In genomic region chr10:29628912-29629526, GRCh38 we compare ENCODE assay signal across 23 cellular contexts. TPM values are rescaled to one million over a fixed set of nuclear protein-coding genes. Genes with fewer than 3 reads are reported as not detected.
DNase-seq lines count a peak whose midpoint lies in the region; ATAC-seq and TF ChIP-seq lines count a peak whose summit lies in the region.
"Had no signal": no experiment of that assay in that cellular context is flagged by ENCODE, and none has a peak within 500 bp of the region (broad histone marks: within the 10 kb centered on the region; RNA-seq: fewer than 3 reads in every experiment).

No MANE protein-coding gene starts in this region.

- no peak overlapping the region for H2BK120ac ChIP-seq in mesenchymal stem cell (ENCODE audit: low read depth, low read length)

- H2BK12ac ChIP-seq in mesenchymal stem cell (ENCODE audit: low read length in 2 of 2), result no peak overlapping the region

- H3K4me2 ChIP-seq in mesenchymal stem cell (ENCODE audit: low read length, poor library complexity, severe bottlenecking), result no peak overlapping the region
- H3K4me2 ChIP-seq: GM23338 had no signal

- H3K4me3 Mint-ChIP-seq in Calu3 (ENCODE audit: low read depth, unreplicated experiment), result peak overlapping the region; percentile 6
- no peak overlapping the region for H3K4me3 Mint-ChIP-seq in T-helper 17 cell
- no peak overlapping the region for H3K4me3 Mint-ChIP-seq in effector memory CD8-positive, alpha-beta T cell
- H3K4me3 Mint-ChIP-seq: GM23338; stimulated activated naive CD8-positive, alpha-beta T cell treated with anti-CD3 and anti-CD28 coated beads, Interleukin-15, Interleukin-2, amounts not matched to agents 100 ng/mL and 50 ng/mL, for 24 hours had no signal

- peaks cover 4 to 20% of the 10 kb centered on the region in 2 experiments for H3K36me3 ChIP-seq in mesenchymal stem cell (ENCODE audit: control insufficient read depth in 1 of 2, insufficient read depth in 2 of 2, low read depth in 1 of 2, low read length in 2 of 2)
- peaks cover 0 to 3% of the 10 kb centered on the region in 2 donors for H3K36me3 ChIP-seq in stomach smooth muscle (ENCODE audit: control insufficient read depth in 2 of 2, insufficient read depth in 2 of 2, low read length in 2 of 2)
- H3K36me3 ChIP-seq: adrenal gland, left lung, ovary had no signal

- no peak overlapping the region for H3K9ac ChIP-seq in mesenchymal stem cell (ENCODE audit: low read length)
- peak overlapping the region; percentile 7 to 43 for H3K9ac ChIP-seq in stomach smooth muscle (ENCODE audit: low read length in 2 of 2)

- intact Hi-C loops in Calu3 (cut with micrococcal nuclease; ENCODE audit: unreplicated experiment), result no loop called here

- H3K18ac ChIP-seq in mesenchymal stem cell (ENCODE audit: low read depth in 1 of 2, low read length in 2 of 2), result peak overlapping the region in 1 of 2 experiments; percentile 44

- H3K9me3 Mint-ChIP-seq in Calu3 (ENCODE audit: low read depth, unreplicated experiment), result peaks cover 2% of the 10 kb centered on the region
- H3K9me3 Mint-ChIP-seq in effector memory CD8-positive, alpha-beta T cell, result no peaks in the 10 kb centered on the region
- H3K9me3 Mint-ChIP-seq: GM23338; stimulated activated naive CD8-positive, alpha-beta T cell treated with anti-CD3 and anti-CD28 coated beads, Interleukin-15, Interleukin-2, amounts not matched to agents 100 ng/mL and 50 ng/mL, for 24 hours had no signal

- peaks cover 11% of the 10 kb centered on the region for H3K4me1 ChIP-seq in mesenchymal stem cell (ENCODE audit: control insufficient read depth, insufficient read depth, low read depth, low read length)
- H3K4me1 ChIP-seq in stomach smooth muscle (ENCODE audit: control insufficient read depth, insufficient read depth, low read length), result peaks cover 25% of the 10 kb centered on the region

- DNase-seq in Calu3, result no peak
- no peak for DNase-seq in T-helper 17 cell
- DNase-seq in mesenchymal stem cell, result no peak
- no peak for DNase-seq in effector memory CD8-positive, alpha-beta T cell
- DNase-seq in COR-L47 (lab: John Stamatoyannopoulos, UW), result no peak
- DNase-seq: activated CD4-positive, alpha-beta T cell treated with anti-CD3 and anti-CD28 coated beads for 48 hours; activated CD8-positive, alpha-beta memory T cell treated with anti-CD3 and anti-CD28 coated beads, Interleukin-2, amount 50 U/mL, for 4 hours; activated effector memory CD4-positive, alpha-beta T cell treated with anti-CD3 and anti-CD28 coated beads, Interleukin-2, amount 50 U/mL, for 16 hours; effector CD8-positive, alpha-beta T cell; EL; head of caudate nucleus; left lung; NCI-H1092; NCI-H2081 treated with DMSO at 0.1 percent for 48 hours; NCI-H446 treated with DMSO at 0.1 percent for 48 hours; NK-92 treated with Interleukin-12 subunit alpha and Interleukin-12 subunit beta, amount 100 ng/mL, for 24 hours; ovary; RPMI8226 had no signal

- H4K91ac ChIP-seq in mesenchymal stem cell (ENCODE audit: low read length), result no peak overlapping the region

- ATAC-seq in T-helper 17 cell (no peak), GM21737 (IDR thresholded peaks at IDR 0.05; ENCODE audit: unreplicated experiment) (no peak)
- no peak for ATAC-seq in effector memory CD8-positive, alpha-beta T cell (replicated peaks)
- ATAC-seq: GM23338 had no signal

- H2BK5ac ChIP-seq in mesenchymal stem cell (ENCODE audit: low read depth, low read length, poor library complexity, severe bottlenecking), result no peak overlapping the region

- no peak overlapping the region for H3K4me3 ChIP-seq in mesenchymal stem cell (ENCODE audit: insufficient read depth in 1 of 2, low read depth in 1 of 2, low read length in 2 of 2)
- H3K4me3 ChIP-seq in stomach smooth muscle (ENCODE audit: low read length in 2 of 2), result peak overlapping the region; percentile 48 to 68
- H3K4me3 ChIP-seq: adrenal gland, GM23338, left lung, ovary had no signal

- no peak overlapping the region for H3K23ac ChIP-seq in mesenchymal stem cell (ENCODE audit: low read length in 2 of 2)

- H3K36me3 Mint-ChIP-seq in Calu3 (ENCODE audit: insufficient read depth, unreplicated experiment) (peaks cover 45% of the 10 kb centered on the region), T-helper 17 cell (ENCODE audit: low read depth) (no peaks in the 10 kb centered on the region)
- H3K36me3 Mint-ChIP-seq in effector memory CD8-positive, alpha-beta T cell (ENCODE audit: insufficient read depth), result peaks cover 7% of the 10 kb centered on the region

- H2AFZ ChIP-seq in mesenchymal stem cell (ENCODE audit: low read depth, low read length), result no peak overlapping the region
- H2AFZ ChIP-seq: GM23338 had no signal

- H3K9me3 ChIP-seq in T-helper 17 cell (ENCODE audit: control insufficient read depth, low read length, poor library complexity, severe bottlenecking), result no peaks in the 10 kb centered on the region
- no peaks in the 10 kb centered on the region for H3K9me3 ChIP-seq in mesenchymal stem cell (ENCODE audit: control insufficient read depth, low read length)
- no peaks in the 10 kb centered on the region for H3K9me3 ChIP-seq in stomach smooth muscle (ENCODE audit: control insufficient read depth in 2 of 2, low read length in 2 of 2)
- H3K9me3 ChIP-seq: adrenal gland, left lung, ovary had no signal

- H3K4me1 Mint-ChIP-seq in Calu3 (ENCODE audit: low read depth, unreplicated experiment) (peaks cover 77% of the 10 kb centered on the region), T-helper 17 cell (peaks cover 29% of the 10 kb centered on the region)
- peaks cover 19% of the 10 kb centered on the region in 2 donors for H3K4me1 Mint-ChIP-seq in effector memory CD8-positive, alpha-beta T cell (ENCODE audit: low read depth in 2 of 2)

- no peak for TF ChIP-seq CTCF in Calu3 (IDR thresholded peaks at IDR 0.05; ENCODE audit: unreplicated experiment)

- peak overlapping the region; percentile 67 for H3K27ac Mint-ChIP-seq in Calu3 (ENCODE audit: unreplicated experiment)
- H3K27ac Mint-ChIP-seq in T-helper 17 cell, result peak overlapping the region; percentile 2
- H3K27ac Mint-ChIP-seq in effector memory CD8-positive, alpha-beta T cell, result peak overlapping the region in 1 of 2 donors; percentile 79
- H3K27ac Mint-ChIP-seq: GM23338; stimulated activated naive CD8-positive, alpha-beta T cell treated with anti-CD3 and anti-CD28 coated beads, Interleukin-15, Interleukin-2, amounts not matched to agents 100 ng/mL and 50 ng/mL, for 24 hours had no signal

- WGBS in mesenchymal stem cell, result 96% methylated on average over 12 of the region's 12 CpGs

- CTCF ChIA-PET in Calu3 (lab: Charles Lee), result interaction anchor here (2.6 kb wide), 1 partner anchor 10 kb away, joined by 11 read pairs; no protein-coding TSS in a partner anchor

- no peaks in the 10 kb centered on the region for H3K79me1 ChIP-seq in mesenchymal stem cell (replicated peaks; ENCODE audit: low read length, poor library complexity, severe bottlenecking)

- no peak overlapping the region for H2BK15ac ChIP-seq in mesenchymal stem cell (ENCODE audit: low read depth, poor library complexity, severe bottlenecking)

- BruUV-seq in Calu3 (replicated peaks; lab: Mats Ljungman, UMichigan), result no TSS peak

- no peaks in the 10 kb centered on the region for H3K27me3 ChIP-seq in mesenchymal stem cell (ENCODE audit: control insufficient read depth in 1 of 2, insufficient read depth in 1 of 2, low read length in 2 of 2)
- no peaks in the 10 kb centered on the region for H3K27me3 ChIP-seq in stomach smooth muscle (ENCODE audit: control insufficient read depth in 1 of 2, insufficient read depth in 2 of 2, low read length in 2 of 2)
- H3K27me3 ChIP-seq: adrenal gland, left lung, ovary had no signal

- peak overlapping the region; percentile 37 for H4K8ac ChIP-seq in mesenchymal stem cell (ENCODE audit: low read length)

- peak overlapping the region; percentile 73 for H2AK5ac ChIP-seq in mesenchymal stem cell (ENCODE audit: low read length, severe bottlenecking)

- H3K27ac ChIP-seq in mesenchymal stem cell (ENCODE audit: low read length, poor library complexity, severe bottlenecking) (no peak overlapping the region), stomach smooth muscle (ENCODE audit: low read length) (peak overlapping the region; percentile 19)
- H3K27ac ChIP-seq: adrenal gland had no signal

- H3K4ac ChIP-seq in mesenchymal stem cell (ENCODE audit: low read depth in 1 of 2, low read length in 2 of 2), result no peak overlapping the region

- no peaks in the 10 kb centered on the region for H3K27me3 Mint-ChIP-seq in Calu3 (ENCODE audit: unreplicated experiment)
- H3K27me3 Mint-ChIP-seq in T-helper 17 cell, result no peaks in the 10 kb centered on the region
- H3K27me3 Mint-ChIP-seq in effector memory CD8-positive, alpha-beta T cell, result no peaks in the 10 kb centered on the region
- H3K27me3 Mint-ChIP-seq: stimulated activated naive CD8-positive, alpha-beta T cell treated with anti-CD3 and anti-CD28 coated beads, Interleukin-15, Interleukin-2, amounts not matched to agents 100 ng/mL and 50 ng/mL, for 24 hours had no signal

- H3K14ac ChIP-seq in mesenchymal stem cell (ENCODE audit: low read length in 2 of 2), result no peak overlapping the region

RNA-seq across cellular contexts. Expression of gene SVIL, which starts 5.8 kb away (rescaled TPM):
- total RNA-seq in Calu3 (2022) (111 and 147 TPM in 2 replicates), T-helper 17 cell (10 to 100 TPM; 39.5 to 46.4 TPM)
- 67.9 TPM for polyA plus RNA-seq in mesenchymal stem cell (2013, experiment 1 of 2)
- polyA plus RNA-seq in mesenchymal stem cell (2013, experiment 2 of 2), result 64.2 TPM

Comparison
In these comparisons a context has a peak if more than half of its experiments do, and no peak if none do; other contexts are left out.
1. H3K4me3 ChIP-seq: peak in stomach smooth muscle (2 of 2); none in mesenchymal stem cell (0 of 2).